Comparison of ENCODE assay signal across 1 cellular context in the genomic region with DNA sequence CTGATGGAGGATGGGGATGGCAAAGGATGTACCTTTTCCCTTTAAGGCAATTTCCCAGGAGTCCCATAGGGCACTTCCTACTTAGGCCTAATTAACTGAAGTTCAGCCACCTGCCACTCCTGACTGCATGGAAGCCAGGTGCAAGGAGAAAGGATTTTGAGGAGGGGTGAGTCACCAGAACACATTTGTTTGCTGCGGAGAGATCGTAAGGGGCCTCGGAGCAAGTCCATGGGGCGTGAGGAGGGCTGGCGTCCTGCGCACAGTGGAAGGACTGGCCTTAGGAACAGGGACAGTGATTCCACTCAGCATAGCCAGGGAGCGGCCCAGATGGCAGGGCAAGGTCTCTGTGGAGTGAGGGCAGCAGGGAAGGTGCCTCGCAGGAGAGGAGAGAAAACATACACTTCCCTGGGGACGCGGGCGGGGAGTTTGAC.
TF ChIP-seq lines count a peak whose summit lies in the region.

No MANE protein-coding gene starts in this region.

TF ChIP-seq in SK-N-SH, 30 proteins besides CTCF, POLR2A, EP300 and RAD21:
- TF ChIP-seq RXRA (IDR thresholded peaks at IDR 0.05; ENCODE audit: borderline replicate concordance, low read depth): no peak
- TF ChIP-seq, protein P1, sequence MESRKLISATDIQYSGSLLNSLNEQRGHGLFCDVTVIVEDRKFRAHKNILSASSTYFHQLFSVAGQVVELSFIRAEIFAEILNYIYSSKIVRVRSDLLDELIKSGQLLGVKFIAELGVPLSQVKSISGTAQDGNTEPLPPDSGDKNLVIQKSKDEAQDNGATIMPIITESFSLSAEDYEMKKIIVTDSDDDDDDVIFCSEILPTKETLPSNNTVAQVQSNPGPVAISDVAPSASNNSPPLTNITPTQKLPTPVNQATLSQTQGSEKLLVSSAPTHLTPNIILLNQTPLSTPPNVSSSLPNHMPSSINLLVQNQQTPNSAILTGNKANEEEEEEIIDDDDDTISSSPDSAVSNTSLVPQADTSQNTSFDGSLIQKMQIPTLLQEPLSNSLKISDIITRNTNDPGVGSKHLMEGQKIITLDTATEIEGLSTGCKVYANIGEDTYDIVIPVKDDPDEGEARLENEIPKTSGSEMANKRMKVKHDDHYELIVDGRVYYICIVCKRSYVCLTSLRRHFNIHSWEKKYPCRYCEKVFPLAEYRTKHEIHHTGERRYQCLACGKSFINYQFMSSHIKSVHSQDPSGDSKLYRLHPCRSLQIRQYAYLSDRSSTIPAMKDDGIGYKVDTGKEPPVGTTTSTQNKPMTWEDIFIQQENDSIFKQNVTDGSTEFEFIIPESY (IDR thresholded peaks at IDR 0.05; ENCODE audit: borderline replicate concordance, low read depth): no peak
- TF ChIP-seq FOSL2 (IDR thresholded peaks at IDR 0.05; ENCODE audit: borderline replicate concordance, low read depth): no peak
- TF ChIP-seq, protein P2, sequence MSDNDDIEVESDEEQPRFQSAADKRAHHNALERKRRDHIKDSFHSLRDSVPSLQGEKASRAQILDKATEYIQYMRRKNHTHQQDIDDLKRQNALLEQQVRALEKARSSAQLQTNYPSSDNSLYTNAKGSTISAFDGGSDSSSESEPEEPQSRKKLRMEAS (IDR thresholded peaks at IDR 0.05; ENCODE audit: low read depth): no peak
- no peak for TF ChIP-seq SIN3A (IDR thresholded peaks at IDR 0.05; ENCODE audit: borderline replicate concordance, low read depth, low read length)
TF ChIP-seq in SK-N-SH: peak in this region for 0.
